Comparison of ENCODE assay signal across 17 cellular contexts in the genomic region with DNA sequence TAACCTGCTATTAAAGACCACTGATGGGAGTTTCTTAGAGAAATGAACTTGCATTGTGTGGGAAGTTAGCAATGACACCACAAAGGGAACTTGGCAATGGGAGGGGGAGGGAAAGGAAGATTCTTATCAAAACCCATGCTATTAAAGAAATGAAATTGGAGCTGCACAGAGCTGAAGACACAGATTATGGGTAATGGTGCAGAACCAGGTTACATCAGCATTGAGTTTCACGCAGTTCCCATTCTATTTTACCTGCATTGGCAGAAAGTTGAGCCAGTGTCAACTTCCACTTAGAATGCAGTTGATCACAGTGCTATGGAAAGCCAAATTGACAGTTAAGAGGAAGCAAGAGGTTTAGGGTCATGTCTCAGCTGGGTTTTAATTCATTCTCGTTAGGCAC.
DNase-seq lines count a peak whose midpoint lies in the region; TF ChIP-seq lines count a peak whose summit lies in the region.
"Had no signal": no experiment of that assay in that cellular context is flagged by ENCODE, and none has a peak within 500 bp of the region (broad histone marks: within the 10 kb centered on the region; RNA-seq: fewer than 3 reads in every experiment).

No MANE protein-coding gene starts in this region.

- TF ChIP-seq EP300 in esophagus muscularis mucosa (IDR thresholded peaks at IDR 0.05): no peak

- H3K4me2 ChIP-seq in smooth muscle cell: no peak overlapping the region

- DNase-seq in MV-4-11 (lab: John Stamatoyannopoulos, UW): peak; percentile 17
- peak; percentile 33 for DNase-seq in NCI-H1436 treated with DMSO at 0.1 percent for 48 hours (lab: John Stamatoyannopoulos, UW)
- DNase-seq in NCI-H345 treated with DMSO at 0.1 percent for 48 hours (lab: John Stamatoyannopoulos, UW; ENCODE audit: unreplicated experiment): peak; percentile 86
- DNase-seq in left kidney (ENCODE audit: low read depth, low spot score): peak; percentile 81
- no peak for DNase-seq in activated CD4-positive, alpha-beta T cell treated with anti-CD3 and anti-CD28 coated beads for 4 hours
- no peak for DNase-seq in esophagus muscularis mucosa (ENCODE audit: extremely low spot score)
- no peak for DNase-seq in HK-2 (ENCODE audit: unreplicated experiment)
- DNase-seq in smooth muscle cell (lab: John Stamatoyannopoulos, UW; ENCODE audit: unreplicated experiment): no peak
- DNase-seq: activated B cell treated with CpG ODN at 0.5 μM for 24 hours; activated CD4-positive, alpha-beta T cell treated with anti-CD3 and anti-CD28 coated beads, Interleukin-2, amount 50 U/mL, for 4 hours; central memory CD4-positive, alpha-beta T cell; dermis blood vessel endothelial cell; head of caudate nucleus; kidney glomerular epithelial cell; nucleus accumbens; SIG-M5; upper lobe of left lung had no signal

- H3K4me3 ChIP-seq in esophagus muscularis mucosa (no peak overlapping the region), smooth muscle cell (no peak overlapping the region)
- H3K4me3 ChIP-seq: upper lobe of left lung had no signal

- WGBS in esophagus muscularis mucosa: 79% methylated on average over 2 of the region's 2 CpGs
- 86% methylated on average over 2 of the region's 2 CpGs for WGBS in smooth muscle cell (ENCODE audit: low lambda C conversion rate)

- H3F3A ChIP-seq in smooth muscle cell (ENCODE audit: low read depth): no peaks in the 10 kb centered on the region

- H3K27ac ChIP-seq in esophagus muscularis mucosa (replicated peaks in 1 of 4) (no peak overlapping the region), smooth muscle cell (ENCODE audit: low read depth) (no peak overlapping the region)
- H3K27ac ChIP-seq: upper lobe of left lung had no signal

- TF ChIP-seq CTCF in esophagus muscularis mucosa (IDR thresholded peaks at IDR 0.05): no peak
- no peak for TF ChIP-seq CTCF in smooth muscle cell (IDR thresholded peaks at IDR 0.05; ENCODE audit: borderline replicate concordance, insufficient read depth, poor library complexity, severe bottlenecking)

- H3K4me1 ChIP-seq in esophagus muscularis mucosa (no peaks in the 10 kb centered on the region), smooth muscle cell (ENCODE audit: low read depth) (no peaks in the 10 kb centered on the region)
- H3K4me1 ChIP-seq: upper lobe of left lung had no signal

- no peaks in the 10 kb centered on the region for H3K9me3 ChIP-seq in esophagus muscularis mucosa
- no peaks in the 10 kb centered on the region for H3K9me3 ChIP-seq in smooth muscle cell (replicated peaks; ENCODE audit: low read depth)
- H3K9me3 ChIP-seq: upper lobe of left lung had no signal

- no peak for TF ChIP-seq POLR2A in esophagus muscularis mucosa (IDR thresholded peaks at IDR 0.05; ENCODE audit: low read depth)

- H2AFZ ChIP-seq in smooth muscle cell (ENCODE audit: low read depth): no peak overlapping the region

- H3K27me3 ChIP-seq in esophagus muscularis mucosa: no peaks in the 10 kb centered on the region
- no peaks in the 10 kb centered on the region for H3K27me3 ChIP-seq in smooth muscle cell (ENCODE audit: low read depth)
- H3K27me3 ChIP-seq: upper lobe of left lung had no signal

- H3K79me2 ChIP-seq in smooth muscle cell (ENCODE audit: low read depth): no peaks in the 10 kb centered on the region

- intact Hi-C loops in esophagus muscularis mucosa (cut with DNase I): no loop called here

- H3K9ac ChIP-seq in smooth muscle cell (ENCODE audit: low read depth): no peak overlapping the region

- H4K20me1 ChIP-seq in smooth muscle cell (ENCODE audit: low read depth): no peaks in the 10 kb centered on the region

- H3K36me3 ChIP-seq in esophagus muscularis mucosa: no peaks in the 10 kb centered on the region
- no peaks in the 10 kb centered on the region for H3K36me3 ChIP-seq in smooth muscle cell (ENCODE audit: low read depth)
- H3K36me3 ChIP-seq: upper lobe of left lung had no signal

Comparison
In these comparisons a context has a peak if more than half of its experiments do, and no peak if none do; other contexts are left out.
1. DNase-seq: peak in MV-4-11 (single experiment), NCI-H1436 treated with DMSO at 0.1 percent for 48 hours (single experiment), NCI-H345 treated with DMSO at 0.1 percent for 48 hours (single experiment) and left kidney (single experiment); none in activated CD4-positive, alpha-beta T cell treated with anti-CD3 and anti-CD28 coated beads for 4 hours (0 of 2), esophagus muscularis mucosa (single experiment), HK-2 (single experiment) and smooth muscle cell (single experiment).